In genomic region chr12:49357099-49357678, GRCh38 we compare ENCODE assay signal across 8 cellular contexts. TPM values are rescaled to one million over a fixed set of nuclear protein-coding genes. Genes with fewer than 3 reads are reported as not detected.
DNase-seq lines count a peak whose midpoint lies in the region; ATAC-seq and TF ChIP-seq lines count a peak whose summit lies in the region.

No MANE protein-coding gene starts in this region.

- H3K36me3 ChIP-seq in effector memory CD4-positive, alpha-beta T cell (ENCODE audit: control insufficient read depth, insufficient read depth, low read length), result no peaks in the 10 kb centered on the region

- no peaks in the 10 kb centered on the region for H3K9me3 ChIP-seq in effector memory CD4-positive, alpha-beta T cell (ENCODE audit: control insufficient read depth, low read length)

- DNase-seq in GM10266 (ENCODE audit: extremely low spot score) (no peak), NCI-H1694 treated with DMSO at 0.1 percent for 48 hours (lab: John Stamatoyannopoulos, UW) (peak; percentile 21), dorsolateral prefrontal cortex (no peak), renal cortical epithelial cell (ENCODE audit: low read depth) (peak; percentile 51), T1000 (lab: John Stamatoyannopoulos, UW) (no peak)
- no peak for DNase-seq in effector memory CD4-positive, alpha-beta T cell
- no peak for DNase-seq in stimulated activated naive CD8-positive, alpha-beta T cell treated with anti-CD3 and anti-CD28 coated beads, Interleukin-15, Interleukin-2, amounts not matched to agents 100 U/mL and 50 U/mL, for 24 hours

- no peaks in the 10 kb centered on the region for H3K27me3 ChIP-seq in dorsolateral prefrontal cortex
- no peaks in the 10 kb centered on the region for H3K27me3 ChIP-seq in effector memory CD4-positive, alpha-beta T cell (replicated peaks; ENCODE audit: control insufficient read depth, insufficient read depth, low read length, poor library complexity, severe bottlenecking)

- no peak overlapping the region for H3K4me3 ChIP-seq in dorsolateral prefrontal cortex
- H3K4me3 ChIP-seq in effector memory CD4-positive, alpha-beta T cell (ENCODE audit: insufficient read depth, low read depth, low read length, poor library complexity, severe bottlenecking), result no peak overlapping the region

- no peaks in the 10 kb centered on the region for H3K4me1 ChIP-seq in effector memory CD4-positive, alpha-beta T cell (ENCODE audit: control insufficient read depth, insufficient read depth, low read length, poor library complexity, severe bottlenecking)

- intact Hi-C loops in dorsolateral prefrontal cortex (cut with DNase I), result loop anchor here (2.0 to 5.0 kb wide), 4 partner anchors 70 to 225 kb away; no protein-coding TSS in a partner anchor

- ATAC-seq in HG03432 (IDR thresholded peaks at IDR 0.05; ENCODE audit: unreplicated experiment), result no peak
- no peak for ATAC-seq in stimulated activated naive CD8-positive, alpha-beta T cell treated with anti-CD3 and anti-CD28 coated beads, Interleukin-15, Interleukin-2, amounts not matched to agents 100 U/mL and 50 U/mL, for 24 hours

- TF ChIP-seq CTCF in GM10266 (IDR thresholded peaks at IDR 0.05; ENCODE audit: control insufficient read depth, insufficient read depth, low read depth, missing control alignments), result peak; percentile 29
- TF ChIP-seq CTCF in dorsolateral prefrontal cortex (IDR thresholded peaks at IDR 0.05 in 54 of 56, conservative IDR thresholded peaks at IDR 0.05 in 2 of 56; ENCODE audit: low read depth in 1 of 56, partially characterized antibody in 56 of 56), result peak in 55 of 56 donors; percentile 43 to 72 (median 61)

- no peak overlapping the region for H3K27ac ChIP-seq in dorsolateral prefrontal cortex
- no peak overlapping the region for H3K27ac ChIP-seq in effector memory CD4-positive, alpha-beta T cell (ENCODE audit: insufficient read depth, low read length, poor library complexity, severe bottlenecking)

RNA-seq across cellular contexts. Expression of gene SPATS2, which starts 10.1 kb away (rescaled TPM):
- total RNA-seq in dorsolateral prefrontal cortex (10 to 100 TPM; 19.1 to 67.2 (median 43.0) TPM), renal cortical epithelial cell (22.1 and 42.4 TPM in 2 replicates)

RNA-seq across cellular contexts. Expression of gene DNAJC22, which starts 10.5 kb away (rescaled TPM):
- total RNA-seq in dorsolateral prefrontal cortex (1 to 10 TPM in 115 of 120 experiments, under 1 TPM in 5; 0.49 to 8.3 (median 3.0) TPM), renal cortical epithelial cell (3.1 and 18.8 TPM in 2 replicates)

RNA-seq across cellular contexts. Expression of gene C1QL4, which starts 20.2 kb away (rescaled TPM):
- total RNA-seq in dorsolateral prefrontal cortex (1 to 10 TPM in 5 of 120 experiments, under 1 TPM in 64, not detected in 51; 0.19 to 1.4 (median 0.44) TPM), renal cortical epithelial cell (0.52 and 0.99 TPM in 2 replicates)

RNA-seq across cellular contexts. Expression of gene TROAP, which starts 34.1 kb away (rescaled TPM):
- 1 to 10 TPM in 3 of 120 experiments, under 1 TPM in 15, not detected in 102; 0.17 to 1.9 (median 0.52) TPM for total RNA-seq in dorsolateral prefrontal cortex
- total RNA-seq in renal cortical epithelial cell, result 0.60 and 6.6 TPM in 2 replicates

Comparison
In these comparisons a context has a peak if more than half of its experiments do, and no peak if none do; other contexts are left out.
1. DNase-seq: peak in NCI-H1694 treated with DMSO at 0.1 percent for 48 hours (single experiment) and renal cortical epithelial cell (single experiment); none in GM10266 (single experiment), dorsolateral prefrontal cortex (0 of 10), T1000 (single experiment), effector memory CD4-positive, alpha-beta T cell (0 of 3) and stimulated activated naive CD8-positive, alpha-beta T cell treated with anti-CD3 and anti-CD28 coated beads, Interleukin-15, Interleukin-2, amounts not matched to agents 100 U/mL and 50 U/mL, for 24 hours (single experiment).